In the genomic region with DNA sequence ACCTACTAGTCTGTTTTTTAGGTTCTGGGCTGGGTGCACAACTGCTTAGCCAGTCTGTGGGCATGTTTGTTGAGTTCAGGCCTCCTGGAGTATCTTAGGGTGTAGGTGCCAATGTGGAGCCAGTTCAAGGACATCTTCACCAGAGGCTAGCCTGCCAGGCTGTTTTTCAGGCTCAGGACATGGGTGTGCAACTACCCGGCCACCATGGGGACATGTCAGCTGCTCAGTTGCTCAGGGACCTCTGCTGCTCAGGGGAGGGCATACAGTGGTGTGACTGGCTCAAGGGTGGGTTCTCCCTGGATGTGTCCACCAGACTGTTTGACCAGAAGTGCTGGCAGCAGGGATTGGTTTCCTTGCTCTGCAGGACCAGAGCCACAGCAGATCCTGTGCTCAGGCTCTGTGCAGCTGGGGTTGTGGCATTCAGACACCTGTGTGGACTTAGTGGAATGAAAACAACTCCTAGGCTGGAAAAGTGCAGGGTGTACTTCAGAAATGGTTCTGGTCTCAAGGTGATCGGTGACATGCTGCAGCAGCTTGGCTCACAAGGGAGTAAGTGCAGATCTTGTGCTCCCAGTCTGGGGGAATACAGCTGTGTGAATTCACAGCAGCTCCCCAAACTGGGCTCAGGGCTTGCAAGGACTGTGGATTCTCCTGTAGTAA, we compare ENCODE assay signal across 19 cellular contexts.
"Had no signal": no experiment of that assay in that cellular context is flagged by ENCODE, and none has a peak within 500 bp of the region (broad histone marks: within the 10 kb centered on the region; RNA-seq: fewer than 3 reads in every experiment).

No MANE protein-coding gene starts in this region.

- H3K27me3 ChIP-seq: colonic mucosa, neutrophil had no signal

- H3K9me3 ChIP-seq: colonic mucosa, neutrophil had no signal

- H3K4me1 ChIP-seq: colonic mucosa had no signal

- H3K27me3 Mint-ChIP-seq: naive thymus-derived CD8-positive, alpha-beta T cell; progenitor cell of endocrine pancreas had no signal

- DNase-seq: colonic mucosa; dermis blood vessel endothelial cell; effector CD4-positive, alpha-beta T cell; foreskin melanocyte; head of caudate nucleus; hypothalamus; kidney glomerular epithelial cell; mammary epithelial cell; mucosa of descending colon; naive thymus-derived CD8-positive, alpha-beta T cell; right cardiac atrium; small intestine; stimulated activated CD4-positive, alpha-beta T cell treated with anti-CD3 and anti-CD28 coated beads, Interleukin-12 subunit alpha, Interleukin-12 subunit beta, amount 100 ng/mL, for 4 hours; stimulated activated naive CD4-positive, alpha-beta T cell treated with Interleukin-2 at 50 U/mL for 16 hours; trophoblast cell had no signal

- ATAC-seq: mucosa of descending colon; naive thymus-derived CD8-positive, alpha-beta T cell; right cardiac atrium had no signal

- FAIRE-seq: islet of Langerhans, small intestine, urothelium cell line had no signal

- H3K27ac ChIP-seq: colonic mucosa, neutrophil had no signal

- H3K4me3 ChIP-seq: colonic mucosa, mucosa of descending colon had no signal

- H3K27ac Mint-ChIP-seq: naive thymus-derived CD8-positive, alpha-beta T cell; progenitor cell of endocrine pancreas had no signal

- H3K36me3 ChIP-seq: colonic mucosa, neutrophil had no signal
